Comparison of ENCODE assay signal across 18 cellular contexts in the genomic region with DNA sequence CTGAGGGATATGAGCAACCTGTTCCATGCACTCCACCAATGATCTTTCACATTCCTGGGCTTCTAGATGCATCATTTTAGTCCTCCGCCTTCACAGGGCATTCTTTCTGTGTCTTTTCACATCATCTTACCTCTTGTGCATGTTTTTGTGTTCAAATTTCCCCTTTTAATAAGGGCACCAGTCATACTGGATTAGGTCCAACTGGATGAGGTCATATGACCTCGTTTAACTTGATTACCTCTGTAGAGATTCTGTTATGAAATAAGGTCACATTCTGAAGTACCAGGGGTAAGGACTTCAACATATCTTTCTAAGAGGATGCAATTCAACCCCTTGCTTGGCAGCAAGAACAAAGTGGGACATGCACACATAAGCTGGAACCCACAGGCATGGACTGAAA.
"Had no signal": no experiment of that assay in that cellular context is flagged by ENCODE, and none has a peak within 500 bp of the region (broad histone marks: within the 10 kb centered on the region; RNA-seq: fewer than 3 reads in every experiment).

No MANE protein-coding gene starts in this region.

- H3K27ac ChIP-seq: gastroesophageal sphincter, heart right ventricle, left lung, parathyroid adenoma, VCaP had no signal

- H3K4me3 ChIP-seq: gastroesophageal sphincter, heart right ventricle, left lung, mucosa of descending colon had no signal

- H3K79me2 ChIP-seq: parathyroid adenoma had no signal

- H3K4me1 ChIP-seq: gastroesophageal sphincter, heart right ventricle, parathyroid adenoma had no signal

- H3K9me3 ChIP-seq: mucosa of descending colon had no signal

- DNase-seq: activated CD4-positive, alpha-beta T cell treated with anti-CD3 and anti-CD28 coated beads for 1 hour; activated CD4-positive, alpha-beta T cell treated with anti-CD3 and anti-CD28 coated beads, Interleukin-2, amount 50 U/mL, for 4 hours; activated naive CD4-positive, alpha-beta T cell; activated naive CD8-positive, alpha-beta T cell treated with anti-CD3 and anti-CD28 coated beads, Interleukin-2, amount 10 ng/mL, durations not matched to agents 7 days and 5 days; activated T-cell treated with anti-CD3 and anti-CD28 coated beads for 4 hours; anterior cingulate cortex; effector memory CD4-positive, alpha-beta T cell; heart right ventricle; islet precursor cell; left lung; mucosa of descending colon; naive thymus-derived CD4-positive, alpha-beta T cell; retina; stimulated activated CD4-positive, alpha-beta T cell treated with anti-CD3 and anti-CD28 coated beads, Interleukin-2, amount 100 ng/mL, for 48 hours had no signal

- H3K27me3 ChIP-seq: gastroesophageal sphincter, left lung had no signal

- H3K36me3 ChIP-seq: gastroesophageal sphincter, heart right ventricle, left lung had no signal

- H3K9ac ChIP-seq: parathyroid adenoma had no signal

- ATAC-seq: gastroesophageal sphincter; heart right ventricle; left lung; mucosa of descending colon; naive thymus-derived CD4-positive, alpha-beta T cell; stimulated activated memory B cell treated with anti-CD40 and anti-IgM and Interleukin-4, amounts not matched to agents 10 μg/mL and 1 μg/mL and 100 μg/mL, for 72 hours had no signal

- H2AFZ ChIP-seq: parathyroid adenoma had no signal
